9 cellular contexts compared by ENCODE assay signal in the genomic region with DNA sequence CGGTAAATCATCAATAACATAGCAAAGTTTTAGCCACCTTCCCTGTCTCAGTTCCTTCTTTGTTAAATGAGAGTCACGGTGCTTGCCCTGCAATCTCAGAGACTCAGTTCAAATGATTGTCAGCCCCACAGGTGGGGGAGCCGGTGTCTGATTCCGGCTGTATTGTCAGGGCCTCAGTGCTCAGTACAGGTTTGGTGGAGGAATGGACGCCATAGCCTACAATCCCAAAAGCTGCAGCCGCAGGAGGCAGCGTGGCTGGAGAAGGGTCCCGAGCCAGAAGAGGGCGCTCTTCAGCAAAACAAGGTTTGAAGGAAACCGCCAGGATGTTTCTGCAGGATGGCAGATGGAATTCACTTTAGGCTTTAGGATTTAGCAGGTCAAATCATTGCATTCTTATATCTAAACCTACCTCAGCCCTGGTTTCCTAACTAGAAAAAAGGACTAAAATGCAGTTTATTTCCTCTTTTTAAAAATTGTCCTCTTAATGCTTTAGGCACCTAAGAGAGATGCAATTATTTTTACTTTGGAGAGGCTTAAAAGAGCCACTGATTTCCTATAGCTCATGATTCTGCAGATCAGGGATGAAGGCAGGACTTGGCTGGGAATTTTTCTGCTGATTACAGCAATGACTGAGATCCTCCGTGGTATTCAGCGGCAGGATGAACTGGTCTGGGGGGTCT. TPM values are rescaled to one million over a fixed set of nuclear protein-coding genes. Genes with fewer than 3 reads are reported as not detected.
A peak's percentile ranks its signal among the peaks of the same experiment; 100 is the strongest.
DNase-seq lines count a peak whose midpoint lies in the region; ATAC-seq, FAIRE-seq and TF ChIP-seq lines count a peak whose summit lies in the region.
"Had no signal": no experiment of that assay in that cellular context is flagged by ENCODE, and none has a peak within 500 bp of the region (broad histone marks: within the 10 kb centered on the region; RNA-seq: fewer than 3 reads in every experiment).

No MANE protein-coding gene starts in this region.

- no TSS peak for BruUV-seq in Calu3 (replicated peaks; lab: Mats Ljungman, UMichigan)

- peak; percentile 77 for TF ChIP-seq CTCF in Calu3 (IDR thresholded peaks at IDR 0.05; ENCODE audit: unreplicated experiment)
- TF ChIP-seq CTCF in mesothelial cell of epicardium (IDR thresholded peaks at IDR 0.05; ENCODE audit: unreplicated experiment), result peak; percentile 84

- peak; percentile 90 for DNase-seq in Calu3
- DNase-seq in HuH-7 (ENCODE audit: low spot score), result peak; percentile 46
- DNase-seq in NOMO-1 treated with DMSO at 0.1 percent for 48 hours (lab: John Stamatoyannopoulos, UW; ENCODE audit: unreplicated experiment), result peak; percentile 67
- peak in 2 of 3 experiments; percentile 49 to 63 for DNase-seq in activated CD8-positive, alpha-beta memory T cell treated with anti-CD3 and anti-CD28 coated beads for 48 hours (ENCODE audit: low read depth in 2 of 3, low spot score in 2 of 3)
- peak; percentile 74 to 90 for DNase-seq in mesothelial cell of epicardium (ENCODE audit: low spot score in 2 of 2, unreplicated experiment in 2 of 2)
- DNase-seq in stimulated activated CD8-positive, alpha-beta memory T cell treated with anti-CD3 and anti-CD28 coated beads, Interleukin-7, amount 100 ng/mL, for 4 hours (ENCODE audit: low read depth in 2 of 2), result peak; percentile 33 to 42

- H3K36me3 Mint-ChIP-seq in Calu3 (ENCODE audit: insufficient read depth, unreplicated experiment) (no peaks in the 10 kb centered on the region), mesothelial cell of epicardium (no peaks in the 10 kb centered on the region)

- intact Hi-C loops in Calu3 (cut with micrococcal nuclease; ENCODE audit: unreplicated experiment), result loop anchor here (1.0 kb wide), 2 partner anchors 180 to 253 kb away; no protein-coding TSS in a partner anchor

- peak; percentile 18 for FAIRE-seq in endometrium (lab: Jason Lieb, UNC)

- CTCF ChIA-PET in Calu3 (lab: Charles Lee), result interaction anchor here (1.3 to 1.7 kb wide), 4 partner anchors 155 to 253 kb away, joined by 5 to 15 read pairs (median 6); no protein-coding TSS in a partner anchor

- H3K27me3 Mint-ChIP-seq in Calu3 (ENCODE audit: unreplicated experiment) (no peaks in the 10 kb centered on the region), mesothelial cell of epicardium (ENCODE audit: low read depth) (no peaks in the 10 kb centered on the region)

- H3K4me1 Mint-ChIP-seq in Calu3 (ENCODE audit: low read depth, unreplicated experiment) (peaks cover 22% of the 10 kb centered on the region), mesothelial cell of epicardium (peaks cover 21% of the 10 kb centered on the region)

- no peak for ATAC-seq in GM18517 (IDR thresholded peaks at IDR 0.05; ENCODE audit: unreplicated experiment)

- H3K4me3 Mint-ChIP-seq in Calu3 (ENCODE audit: low read depth, unreplicated experiment) (no peak overlapping the region), mesothelial cell of epicardium (no peak overlapping the region)

- H3K9me3 Mint-ChIP-seq in Calu3 (ENCODE audit: low read depth, unreplicated experiment), result no peaks in the 10 kb centered on the region
- H3K9me3 Mint-ChIP-seq in mesothelial cell of epicardium, result no peaks in the 10 kb centered on the region
- H3K9me3 Mint-ChIP-seq: IgD-negative memory B cell had no signal

- H3K27ac Mint-ChIP-seq in Calu3 (ENCODE audit: unreplicated experiment) (no peak overlapping the region), mesothelial cell of epicardium (no peak overlapping the region)

RNA-seq across cellular contexts. Expression of gene FOS, which starts 29.2 kb away (rescaled TPM):
- total RNA-seq in Calu3 (2022) (149 and 183 TPM in 2 replicates), mesothelial cell of epicardium (789 to 796 TPM (median 796 TPM) in 3 replicates)

Comparison
In these comparisons a context has a peak if more than half of its experiments do, and no peak if none do; other contexts are left out.
1. DNase-seq: peak in every context shown above with its lines; median percentile 90 in Calu3; 82 in mesothelial cell of epicardium; 67 in NOMO-1 treated with DMSO at 0.1 percent for 48 hours; 56 in activated CD8-positive, alpha-beta memory T cell treated with anti-CD3 and anti-CD28 coated beads for 48 hours; 46 in HuH-7; 38 in stimulated activated CD8-positive, alpha-beta memory T cell treated with anti-CD3 and anti-CD28 coated beads, Interleukin-7, amount 100 ng/mL, for 4 hours.